In genomic region chr15:73621286-73621826, GRCh38 we compare ENCODE assay signal across 1 cellular context.
TF ChIP-seq lines count a peak whose summit lies in the region.

No MANE protein-coding gene starts in this region.

TF ChIP-seq in WTC11, 78 proteins besides CTCF, POLR2A, EP300 and RAD21 (continued from another document):
- TF ChIP-seq, protein P1, sequence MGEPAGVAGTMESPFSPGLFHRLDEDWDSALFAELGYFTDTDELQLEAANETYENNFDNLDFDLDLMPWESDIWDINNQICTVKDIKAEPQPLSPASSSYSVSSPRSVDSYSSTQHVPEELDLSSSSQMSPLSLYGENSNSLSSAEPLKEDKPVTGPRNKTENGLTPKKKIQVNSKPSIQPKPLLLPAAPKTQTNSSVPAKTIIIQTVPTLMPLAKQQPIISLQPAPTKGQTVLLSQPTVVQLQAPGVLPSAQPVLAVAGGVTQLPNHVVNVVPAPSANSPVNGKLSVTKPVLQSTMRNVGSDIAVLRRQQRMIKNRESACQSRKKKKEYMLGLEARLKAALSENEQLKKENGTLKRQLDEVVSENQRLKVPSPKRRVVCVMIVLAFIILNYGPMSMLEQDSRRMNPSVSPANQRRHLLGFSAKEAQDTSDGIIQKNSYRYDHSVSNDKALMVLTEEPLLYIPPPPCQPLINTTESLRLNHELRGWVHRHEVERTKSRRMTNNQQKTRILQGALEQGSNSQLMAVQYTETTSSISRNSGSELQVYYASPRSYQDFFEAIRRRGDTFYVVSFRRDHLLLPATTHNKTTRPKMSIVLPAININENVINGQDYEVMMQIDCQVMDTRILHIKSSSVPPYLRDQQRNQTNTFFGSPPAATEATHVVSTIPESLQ (CRISPR knock-in tag; IDR thresholded peaks at IDR 0.05): no peak
- TF ChIP-seq ETV6 (CRISPR knock-in tag; IDR thresholded peaks at IDR 0.05) (no peak), NFE2L1 (CRISPR knock-in tag; IDR thresholded peaks at IDR 0.05) (no peak), FOXP1 (CRISPR knock-in tag; IDR thresholded peaks at IDR 0.05; ENCODE audit: borderline replicate concordance) (no peak), PRRX2 (CRISPR knock-in tag; IDR thresholded peaks at IDR 0.05) (no peak)
